ENCODE assay signal across 8 cellular contexts in genomic region chr15:64836023-64836536, GRCh38. TPM values are rescaled to one million over a fixed set of nuclear protein-coding genes. Genes with fewer than 3 reads are reported as not detected.
DNase-seq lines count a peak whose midpoint lies in the region; ATAC-seq and TF ChIP-seq lines count a peak whose summit lies in the region.

No MANE protein-coding gene starts in this region.

- no peaks in the 10 kb centered on the region for H3K9me3 ChIP-seq in suprapubic skin

- intact Hi-C loops in activated CD8-positive, alpha-beta T cell treated with anti-CD3 and anti-CD28 coated beads for 36 hours (cut with micrococcal nuclease), result no loop called here

- H3K4me3 ChIP-seq in suprapubic skin, result peak overlapping the region; percentile 12

- no peaks in the 10 kb centered on the region for H3K36me3 Mint-ChIP-seq in activated CD8-positive, alpha-beta memory T cell treated with anti-CD3 and anti-CD28 coated beads, Interleukin-2, amount 10 ng/mL, durations not matched to agents 7 days and 5 days
- peaks cover 2% of the 10 kb centered on the region for H3K36me3 Mint-ChIP-seq in activated CD8-positive, alpha-beta T cell treated with anti-CD3 and anti-CD28 coated beads for 36 hours (ENCODE audit: low read depth)
- H3K36me3 Mint-ChIP-seq in immature natural killer cell, result no peaks in the 10 kb centered on the region

- peak overlapping the region; percentile 63 for H3K27ac Mint-ChIP-seq in activated CD8-positive, alpha-beta memory T cell treated with anti-CD3 and anti-CD28 coated beads, Interleukin-2, amount 10 ng/mL, durations not matched to agents 7 days and 5 days
- H3K27ac Mint-ChIP-seq in activated CD8-positive, alpha-beta T cell treated with anti-CD3 and anti-CD28 coated beads for 36 hours, result peak overlapping the region; percentile 63
- H3K27ac Mint-ChIP-seq in immature natural killer cell, result peak overlapping the region; percentile 29 to 90 (median 80)

- WGBS in suprapubic skin, result 48% methylated on average over 14 of the region's 14 CpGs

- peak overlapping the region; percentile 38 for H3K27ac ChIP-seq in suprapubic skin

- H3K27me3 Mint-ChIP-seq in activated CD8-positive, alpha-beta memory T cell treated with anti-CD3 and anti-CD28 coated beads, Interleukin-2, amount 10 ng/mL, durations not matched to agents 7 days and 5 days, result no peaks in the 10 kb centered on the region
- no peaks in the 10 kb centered on the region for H3K27me3 Mint-ChIP-seq in activated CD8-positive, alpha-beta T cell treated with anti-CD3 and anti-CD28 coated beads for 36 hours
- H3K27me3 Mint-ChIP-seq in immature natural killer cell (ENCODE audit: low read depth in 3 of 3), result peaks cover 0 to 3% (median 1%) of the 10 kb centered on the region in 3 donors

- H3K4me1 Mint-ChIP-seq in activated CD8-positive, alpha-beta memory T cell treated with anti-CD3 and anti-CD28 coated beads, Interleukin-2, amount 10 ng/mL, durations not matched to agents 7 days and 5 days, result peaks cover 46% of the 10 kb centered on the region
- H3K4me1 Mint-ChIP-seq in activated CD8-positive, alpha-beta T cell treated with anti-CD3 and anti-CD28 coated beads for 36 hours (ENCODE audit: low read depth), result peaks cover 45% of the 10 kb centered on the region
- peaks cover 46 to 59% of the 10 kb centered on the region in 2 donors for H3K4me1 Mint-ChIP-seq in immature natural killer cell

- POLR2A ChIA-PET in activated CD8-positive, alpha-beta T cell treated with anti-CD3 and anti-CD28 coated beads for 36 hours (lab: Charles Lee), result interaction anchor here (1.0 to 1.6 kb wide), 2 partner anchors 10 to 58 kb away, joined by 4 to 5 read pairs; partner anchors contain the start of gene PIF1

- peak; percentile 55 for TF ChIP-seq CTCF in activated CD8-positive, alpha-beta T cell treated with anti-CD3 and anti-CD28 coated beads for 36 hours (IDR thresholded peaks at IDR 0.05)
- no peak for TF ChIP-seq CTCF in suprapubic skin (IDR thresholded peaks at IDR 0.05)

- no peak for ATAC-seq in activated CD8-positive, alpha-beta memory T cell treated with anti-CD3 and anti-CD28 coated beads, Interleukin-2, amount 10 ng/mL, durations not matched to agents 7 days and 5 days
- ATAC-seq in activated CD8-positive, alpha-beta T cell treated with anti-CD3 and anti-CD28 coated beads for 36 hours, result peak; percentile 7
- no peak for ATAC-seq in GM21447 (IDR thresholded peaks at IDR 0.05; ENCODE audit: unreplicated experiment)

- peak overlapping the region; percentile 42 for H3K4me3 Mint-ChIP-seq in activated CD8-positive, alpha-beta memory T cell treated with anti-CD3 and anti-CD28 coated beads, Interleukin-2, amount 10 ng/mL, durations not matched to agents 7 days and 5 days
- peak overlapping the region; percentile 45 for H3K4me3 Mint-ChIP-seq in activated CD8-positive, alpha-beta T cell treated with anti-CD3 and anti-CD28 coated beads for 36 hours
- H3K4me3 Mint-ChIP-seq in immature natural killer cell, result peak overlapping the region; percentile 45 to 78 (median 73)

- TF ChIP-seq POLR2A in suprapubic skin (IDR thresholded peaks at IDR 0.05), result no peak

- no peak for TF ChIP-seq EP300 in suprapubic skin (IDR thresholded peaks at IDR 0.05)

- peaks cover 23% of the 10 kb centered on the region for H3K4me1 ChIP-seq in suprapubic skin

- H3K9me3 Mint-ChIP-seq in activated CD8-positive, alpha-beta memory T cell treated with anti-CD3 and anti-CD28 coated beads, Interleukin-2, amount 10 ng/mL, durations not matched to agents 7 days and 5 days (ENCODE audit: low read depth), result no peaks in the 10 kb centered on the region
- H3K9me3 Mint-ChIP-seq in activated CD8-positive, alpha-beta T cell treated with anti-CD3 and anti-CD28 coated beads for 36 hours, result peaks cover 2% of the 10 kb centered on the region
- H3K9me3 Mint-ChIP-seq in immature natural killer cell, result no peaks in the 10 kb centered on the region

- CTCF ChIA-PET in activated CD8-positive, alpha-beta memory T cell treated with anti-CD3 and anti-CD28 coated beads, Interleukin-2, amount 10 ng/mL, durations not matched to agents 7 days and 5 days (lab: Charles Lee), result interaction anchor here (0.8 to 6.9 kb wide), 27 partner anchors 9 to 673 kb away, joined by 3 to 96 read pairs (median 5); partner anchors contain the start of genes ANKDD1A, PIF1 and PPIB
- CTCF ChIA-PET in activated CD8-positive, alpha-beta T cell treated with anti-CD3 and anti-CD28 coated beads for 36 hours (lab: Charles Lee), result interaction anchor here (0.9 to 7.2 kb wide), 17 partner anchors 8 to 108 kb away, joined by 3 to 70 read pairs (median 5); partner anchors contain the start of gene PIF1

- no peak for DNase-seq in activated CD8-positive, alpha-beta memory T cell treated with anti-CD3 and anti-CD28 coated beads, Interleukin-2, amount 10 ng/mL, durations not matched to agents 7 days and 5 days
- no peak for DNase-seq in activated CD8-positive, alpha-beta memory T cell treated with anti-CD3 and anti-CD28 coated beads, Interleukin-2, amount 50 U/mL, for 4 hours
- no peak for DNase-seq in activated CD8-positive, alpha-beta T cell treated with anti-CD3 and anti-CD28 coated beads for 36 hours
- DNase-seq in immature natural killer cell, result no peak
- DNase-seq in suprapubic skin (ENCODE audit: low spot score in 2 of 2), result no peak
- no peak for DNase-seq in NAMALWA (ENCODE audit: low spot score)
- DNase-seq in medulla oblongata (ENCODE audit: extremely low spot score), result no peak

- no peaks in the 10 kb centered on the region for H3K36me3 ChIP-seq in suprapubic skin

- no peaks in the 10 kb centered on the region for H3K27me3 ChIP-seq in suprapubic skin

RNA-seq across cellular contexts. Expression of gene PLEKHO2, which starts 5.6 kb away (rescaled TPM):
- 10 to 100 TPM; 27.8 to 28.4 TPM for total RNA-seq in activated CD8-positive, alpha-beta memory T cell treated with anti-CD3 and anti-CD28 coated beads, Interleukin-2, amount 10 ng/mL, durations not matched to agents 7 days and 5 days
- 10 to 100 TPM; 10.1 to 10.4 TPM for total RNA-seq in activated CD8-positive, alpha-beta T cell treated with anti-CD3 and anti-CD28 coated beads for 36 hours
- polyA plus RNA-seq in immature natural killer cell, result 100 to 1,000 TPM in 1 of 3 donors, 10 to 100 TPM in 2; 37.1 to 104 (median 49.3) TPM
- total RNA-seq in suprapubic skin, result 10 to 100 TPM in 1 of 4 donors, 1 to 10 TPM in 3; 6.7 to 13.8 (median 8.0) TPM

RNA-seq across cellular contexts. Expression of gene PIF1, which starts 10.6 kb away (rescaled TPM):
- 10 to 100 TPM; 59.5 to 85.5 TPM for total RNA-seq in activated CD8-positive, alpha-beta memory T cell treated with anti-CD3 and anti-CD28 coated beads, Interleukin-2, amount 10 ng/mL, durations not matched to agents 7 days and 5 days
- 10 to 100 TPM; 50.0 TPM for total RNA-seq in activated CD8-positive, alpha-beta T cell treated with anti-CD3 and anti-CD28 coated beads for 36 hours
- polyA plus RNA-seq in immature natural killer cell, result 1 to 10 TPM; 1.1 to 2.5 (median 2.1) TPM
- 1 to 10 TPM in 3 of 4 donors, under 1 TPM in 1; 0.42 to 5.9 (median 1.5) TPM for total RNA-seq in suprapubic skin

Comparison
In these comparisons a context has a peak if more than half of its experiments do, and no peak if none do; other contexts are left out.
1. RNA of gene PIF1, which starts 10.6 kb away (total RNA-seq): 59.5 to 85.5 TPM in activated CD8-positive, alpha-beta memory T cell treated with anti-CD3 and anti-CD28 coated beads, Interleukin-2, amount 10 ng/mL, durations not matched to agents 7 days and 5 days and 50.0 TPM in activated CD8-positive, alpha-beta T cell treated with anti-CD3 and anti-CD28 coated beads for 36 hours; 0.42 to 5.9 TPM in suprapubic skin; every median in the first group is over 4 times any median in the second.
2. Peak in every context shown above with its lines, with median percentiles within 50 percentile points of each other: H3K27ac Mint-ChIP-seq and H3K4me3 Mint-ChIP-seq.